In the genomic region with DNA sequence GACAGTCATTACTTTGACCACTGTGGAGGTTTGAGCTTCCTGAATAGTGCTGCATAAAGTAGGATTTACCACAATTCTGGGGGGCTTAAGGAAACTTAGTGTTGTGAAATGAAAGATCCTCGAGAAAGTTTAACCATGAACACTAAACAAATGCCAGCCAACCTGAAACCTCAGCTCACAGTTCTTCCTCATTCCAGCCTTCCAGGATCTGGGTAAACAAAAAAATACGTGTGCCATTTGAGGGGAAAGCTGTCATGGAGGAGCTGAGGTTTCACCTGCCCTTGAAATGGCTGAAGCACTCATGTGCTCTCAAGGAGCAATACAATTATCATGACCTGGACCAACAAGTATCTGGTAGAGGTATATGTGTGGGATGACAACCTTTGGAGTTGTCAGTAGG, we compare ENCODE assay signal across 25 cellular contexts.
DNase-seq lines count a peak whose midpoint lies in the region; ATAC-seq, FAIRE-seq and TF ChIP-seq lines count a peak whose summit lies in the region.
"Had no signal": no experiment of that assay in that cellular context is flagged by ENCODE, and none has a peak within 500 bp of the region (broad histone marks: within the 10 kb centered on the region; RNA-seq: fewer than 3 reads in every experiment).

No MANE protein-coding gene starts in this region.

- H4K20me1 ChIP-seq in K562 (replicated peaks; ENCODE audit: control insufficient read depth, insufficient read depth, low read length) = no peaks in the 10 kb centered on the region

- no peaks in the 10 kb centered on the region for H3K36me3 Mint-ChIP-seq in nephron progenitor cell (ENCODE audit: low read depth)
- H3K36me3 Mint-ChIP-seq: CD8-positive, alpha-beta memory T cell; IgD-negative memory B cell; T-cell had no signal

- H3K4me2 ChIP-seq in K562 (ENCODE audit: insufficient read depth, low read length) = no peak overlapping the region

- peak; percentile 59 for FAIRE-seq in K562 (lab: Jason Lieb, UNC)
- FAIRE-seq: HTR-8/SVneo had no signal

- POLR2A ChIA-PET in K562 (lab: Yijun Ruan, JAX) = no interaction called here

- H3K27ac ChIP-seq in K562 (ENCODE audit: extremely low read depth, low read depth, low read length) = no peak overlapping the region
- H3K27ac ChIP-seq: HL-60, RWPE1 had no signal

- in situ Hi-C loops in K562 (cut with MboI) = no loop called here

- no peak overlapping the region for H3K4me3 ChIP-seq in K562
- H3K4me3 ChIP-seq: HAP-1 had no signal

- no peaks in the 10 kb centered on the region for H3K9me3 Mint-ChIP-seq in nephron progenitor cell
- H3K9me3 Mint-ChIP-seq: IgD-negative memory B cell, T-cell had no signal

- no peak for TF ChIP-seq RAD21 in K562 (CRISPR knock-in tag; conservative IDR thresholded peaks at IDR 0.05 in 1 of 2, IDR thresholded peaks at IDR 0.05 in 1 of 2)

- TF ChIP-seq EP300 in K562 (IDR thresholded peaks at IDR 0.05; ENCODE audit: low read length) = no peak

- 4% methylated on average over 2 of the region's 2 CpGs for WGBS in K562 (ENCODE audit: insufficient coverage, low coverage, missing lambda C conversion rate)

- DNase-seq in DMS53 (lab: John Stamatoyannopoulos, UW) (peak; percentile 71), NCI-H2029 treated with DMSO at 0.1 percent for 48 hours (lab: John Stamatoyannopoulos, UW) (peak; percentile 74), K562 (ENCODE audit: extremely low read depth in 1 of 4, low spot score in 3 of 4) (no peak), nephron progenitor cell (no peak), iPS-NIHi11 (ENCODE audit: low spot score) (no peak), NCI-H774 (lab: John Stamatoyannopoulos, UW) (no peak), epidermal melanocyte (ENCODE audit: insufficient read length, low spot score) (no peak), NCI-H2171 (lab: John Stamatoyannopoulos, UW) (no peak)
- DNase-seq: C1 segment of cervical spinal cord; CD8-positive, alpha-beta memory T cell; DMS79 treated with DMSO at 0.1 percent for 48 hours; Kasumi-1; NCI-H1105; NCI-H1694 treated with DMSO at 0.1 percent for 48 hours; NCI-H2171 treated with DMSO at 0.1 percent for 48 hours; NCI-H446; NCI-H748 treated with DMSO at 0.1 percent for 48 hours; SIG-M5; T-cell had no signal

- no peaks in the 10 kb centered on the region for H3K79me2 ChIP-seq in K562 (ENCODE audit: control insufficient read depth, insufficient read depth, low read length)

- H2AFZ ChIP-seq in K562 (ENCODE audit: low read depth, low read length) = no peak overlapping the region

- peak overlapping the region; percentile 94 for H3K27ac Mint-ChIP-seq in nephron progenitor cell
- H3K27ac Mint-ChIP-seq: CD8-positive, alpha-beta memory T cell; IgD-negative memory B cell; T-cell had no signal

- no peak overlapping the region for H3K4me3 Mint-ChIP-seq in nephron progenitor cell
- H3K4me3 Mint-ChIP-seq: CD8-positive, alpha-beta memory T cell; IgD-negative memory B cell; T-cell had no signal

- BruUV-seq in K562 (replicated peaks; lab: Mats Ljungman, UMichigan) = no TSS peak

- intact Hi-C loops in K562 (cut with micrococcal nuclease) = no loop called here

- H3K27me3 Mint-ChIP-seq in nephron progenitor cell (ENCODE audit: low read depth, poor library complexity) = no peaks in the 10 kb centered on the region
- H3K27me3 Mint-ChIP-seq: IgD-negative memory B cell, T-cell had no signal

- H3K4me1 ChIP-seq in K562 (replicated peaks in 1 of 2; ENCODE audit: control insufficient read depth in 2 of 2, insufficient read depth in 2 of 2, low read length in 2 of 2) = no peaks in the 10 kb centered on the region

- TF ChIP-seq CTCF in K562 (IDR thresholded peaks at IDR 0.05 in 2 of 3, conservative IDR thresholded peaks at IDR 0.05 in 1 of 3; ENCODE audit: insufficient read depth in 2 of 3, low read depth in 1 of 3, low read length in 3 of 3) (no peak), nephron progenitor cell (IDR thresholded peaks at IDR 0.05) (no peak)

- no peaks in the 10 kb centered on the region; a peak in 1 of 5 replicates for H3K27me3 ChIP-seq in K562 (ENCODE audit: control insufficient read depth in 2 of 2, insufficient read depth in 2 of 2, low read length in 2 of 2)

- no peak overlapping the region for H3K9ac ChIP-seq in K562 (ENCODE audit: insufficient read depth in 1 of 2, low read depth in 2 of 2, low read length in 2 of 2)

- H3K36me3 ChIP-seq in K562 (ENCODE audit: control insufficient read depth, insufficient read depth, low read length) = no peaks in the 10 kb centered on the region
- H3K36me3 ChIP-seq: HAP-1 had no signal

- peaks cover 35% of the 10 kb centered on the region for H3K4me1 Mint-ChIP-seq in nephron progenitor cell
- H3K4me1 Mint-ChIP-seq: CD8-positive, alpha-beta memory T cell; IgD-negative memory B cell; T-cell had no signal

- CTCF ChIA-PET in K562 (lab: Yijun Ruan, JAX; ENCODE audit: low intra/inter-chr PET ratio) = no interaction called here

- no peaks in the 10 kb centered on the region for H3K9me1 ChIP-seq in K562 (ENCODE audit: control insufficient read depth, insufficient read depth, low read length)

- TF ChIP-seq POLR2A in K562 (conservative IDR thresholded peaks at IDR 0.05) = no peak

- no peak for ATAC-seq in K562
- ATAC-seq: SK-N-SH treated with all-trans-retinoic acid at 6 μM for 48 hours, T-cell had no signal

- H3K9me3 ChIP-seq in K562 (replicated peaks; ENCODE audit: control insufficient read depth, insufficient read depth, low read depth, low read length) = no peaks in the 10 kb centered on the region
- H3K9me3 ChIP-seq: HAP-1 had no signal

TF ChIP-seq in K562, 482 proteins besides CTCF, POLR2A, EP300 and RAD21 (continues in another document):
- TF ChIP-seq, protein P1, sequence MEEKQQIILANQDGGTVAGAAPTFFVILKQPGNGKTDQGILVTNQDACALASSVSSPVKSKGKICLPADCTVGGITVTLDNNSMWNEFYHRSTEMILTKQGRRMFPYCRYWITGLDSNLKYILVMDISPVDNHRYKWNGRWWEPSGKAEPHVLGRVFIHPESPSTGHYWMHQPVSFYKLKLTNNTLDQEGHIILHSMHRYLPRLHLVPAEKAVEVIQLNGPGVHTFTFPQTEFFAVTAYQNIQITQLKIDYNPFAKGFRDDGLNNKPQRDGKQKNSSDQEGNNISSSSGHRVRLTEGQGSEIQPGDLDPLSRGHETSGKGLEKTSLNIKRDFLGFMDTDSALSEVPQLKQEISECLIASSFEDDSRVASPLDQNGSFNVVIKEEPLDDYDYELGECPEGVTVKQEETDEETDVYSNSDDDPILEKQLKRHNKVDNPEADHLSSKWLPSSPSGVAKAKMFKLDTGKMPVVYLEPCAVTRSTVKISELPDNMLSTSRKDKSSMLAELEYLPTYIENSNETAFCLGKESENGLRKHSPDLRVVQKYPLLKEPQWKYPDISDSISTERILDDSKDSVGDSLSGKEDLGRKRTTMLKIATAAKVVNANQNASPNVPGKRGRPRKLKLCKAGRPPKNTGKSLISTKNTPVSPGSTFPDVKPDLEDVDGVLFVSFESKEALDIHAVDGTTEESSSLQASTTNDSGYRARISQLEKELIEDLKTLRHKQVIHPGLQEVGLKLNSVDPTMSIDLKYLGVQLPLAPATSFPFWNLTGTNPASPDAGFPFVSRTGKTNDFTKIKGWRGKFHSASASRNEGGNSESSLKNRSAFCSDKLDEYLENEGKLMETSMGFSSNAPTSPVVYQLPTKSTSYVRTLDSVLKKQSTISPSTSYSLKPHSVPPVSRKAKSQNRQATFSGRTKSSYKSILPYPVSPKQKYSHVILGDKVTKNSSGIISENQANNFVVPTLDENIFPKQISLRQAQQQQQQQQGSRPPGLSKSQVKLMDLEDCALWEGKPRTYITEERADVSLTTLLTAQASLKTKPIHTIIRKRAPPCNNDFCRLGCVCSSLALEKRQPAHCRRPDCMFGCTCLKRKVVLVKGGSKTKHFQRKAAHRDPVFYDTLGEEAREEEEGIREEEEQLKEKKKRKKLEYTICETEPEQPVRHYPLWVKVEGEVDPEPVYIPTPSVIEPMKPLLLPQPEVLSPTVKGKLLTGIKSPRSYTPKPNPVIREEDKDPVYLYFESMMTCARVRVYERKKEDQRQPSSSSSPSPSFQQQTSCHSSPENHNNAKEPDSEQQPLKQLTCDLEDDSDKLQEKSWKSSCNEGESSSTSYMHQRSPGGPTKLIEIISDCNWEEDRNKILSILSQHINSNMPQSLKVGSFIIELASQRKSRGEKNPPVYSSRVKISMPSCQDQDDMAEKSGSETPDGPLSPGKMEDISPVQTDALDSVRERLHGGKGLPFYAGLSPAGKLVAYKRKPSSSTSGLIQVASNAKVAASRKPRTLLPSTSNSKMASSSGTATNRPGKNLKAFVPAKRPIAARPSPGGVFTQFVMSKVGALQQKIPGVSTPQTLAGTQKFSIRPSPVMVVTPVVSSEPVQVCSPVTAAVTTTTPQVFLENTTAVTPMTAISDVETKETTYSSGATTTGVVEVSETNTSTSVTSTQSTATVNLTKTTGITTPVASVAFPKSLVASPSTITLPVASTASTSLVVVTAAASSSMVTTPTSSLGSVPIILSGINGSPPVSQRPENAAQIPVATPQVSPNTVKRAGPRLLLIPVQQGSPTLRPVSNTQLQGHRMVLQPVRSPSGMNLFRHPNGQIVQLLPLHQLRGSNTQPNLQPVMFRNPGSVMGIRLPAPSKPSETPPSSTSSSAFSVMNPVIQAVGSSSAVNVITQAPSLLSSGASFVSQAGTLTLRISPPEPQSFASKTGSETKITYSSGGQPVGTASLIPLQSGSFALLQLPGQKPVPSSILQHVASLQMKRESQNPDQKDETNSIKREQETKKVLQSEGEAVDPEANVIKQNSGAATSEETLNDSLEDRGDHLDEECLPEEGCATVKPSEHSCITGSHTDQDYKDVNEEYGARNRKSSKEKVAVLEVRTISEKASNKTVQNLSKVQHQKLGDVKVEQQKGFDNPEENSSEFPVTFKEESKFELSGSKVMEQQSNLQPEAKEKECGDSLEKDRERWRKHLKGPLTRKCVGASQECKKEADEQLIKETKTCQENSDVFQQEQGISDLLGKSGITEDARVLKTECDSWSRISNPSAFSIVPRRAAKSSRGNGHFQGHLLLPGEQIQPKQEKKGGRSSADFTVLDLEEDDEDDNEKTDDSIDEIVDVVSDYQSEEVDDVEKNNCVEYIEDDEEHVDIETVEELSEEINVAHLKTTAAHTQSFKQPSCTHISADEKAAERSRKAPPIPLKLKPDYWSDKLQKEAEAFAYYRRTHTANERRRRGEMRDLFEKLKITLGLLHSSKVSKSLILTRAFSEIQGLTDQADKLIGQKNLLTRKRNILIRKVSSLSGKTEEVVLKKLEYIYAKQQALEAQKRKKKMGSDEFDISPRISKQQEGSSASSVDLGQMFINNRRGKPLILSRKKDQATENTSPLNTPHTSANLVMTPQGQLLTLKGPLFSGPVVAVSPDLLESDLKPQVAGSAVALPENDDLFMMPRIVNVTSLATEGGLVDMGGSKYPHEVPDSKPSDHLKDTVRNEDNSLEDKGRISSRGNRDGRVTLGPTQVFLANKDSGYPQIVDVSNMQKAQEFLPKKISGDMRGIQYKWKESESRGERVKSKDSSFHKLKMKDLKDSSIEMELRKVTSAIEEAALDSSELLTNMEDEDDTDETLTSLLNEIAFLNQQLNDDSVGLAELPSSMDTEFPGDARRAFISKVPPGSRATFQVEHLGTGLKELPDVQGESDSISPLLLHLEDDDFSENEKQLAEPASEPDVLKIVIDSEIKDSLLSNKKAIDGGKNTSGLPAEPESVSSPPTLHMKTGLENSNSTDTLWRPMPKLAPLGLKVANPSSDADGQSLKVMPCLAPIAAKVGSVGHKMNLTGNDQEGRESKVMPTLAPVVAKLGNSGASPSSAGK (IDR thresholded peaks at IDR 0.05) = no peak
- no peak for TF ChIP-seq POLR3A (IDR thresholded peaks at IDR 0.05; ENCODE audit: borderline replicate concordance, extremely low read depth, insufficient read depth, insufficient read length)

Comparison
In these comparisons a context has a peak if more than half of its experiments do, and no peak if none do; other contexts are left out.
1. DNase-seq: peak in DMS53 (single experiment) and NCI-H2029 treated with DMSO at 0.1 percent for 48 hours (single experiment); none in K562 (0 of 4), nephron progenitor cell (single experiment), iPS-NIHi11 (single experiment), NCI-H774 (single experiment), epidermal melanocyte (single experiment) and NCI-H2171 (single experiment).